Comparison of ENCODE assay signal across 8 cellular contexts in genomic region chr9:135499326-135500070, GRCh38. TPM values are rescaled to one million over a fixed set of nuclear protein-coding genes. Genes with fewer than 3 reads are reported as not detected.
DNase-seq lines count a peak whose midpoint lies in the region; ATAC-seq and TF ChIP-seq lines count a peak whose summit lies in the region.

No MANE protein-coding gene starts in this region.

- CTCF ChIA-PET in Panc1 (lab: Charles Lee) = no interaction called here
- CTCF ChIA-PET in naive thymus-derived CD4-positive, alpha-beta T cell (lab: Charles Lee) = interaction anchor here (0.9 kb wide), 1 partner anchor 18 kb away, joined by 3 read pairs; no protein-coding TSS in a partner anchor

- peaks cover 9 to 39% (median 17%) of the 10 kb centered on the region in 7 donors for H3K4me1 Mint-ChIP-seq in naive thymus-derived CD4-positive, alpha-beta T cell

- H3K27ac Mint-ChIP-seq in naive thymus-derived CD4-positive, alpha-beta T cell = peak overlapping the region in 5 of 9 donors; percentile 11 to 80 (median 38)

- POLR2A ChIA-PET in Panc1 (lab: Charles Lee) = no interaction called here
- POLR2A ChIA-PET in naive thymus-derived CD4-positive, alpha-beta T cell (lab: Charles Lee) = no interaction called here

- in situ Hi-C loops in KBM-7 (cut with MboI; ENCODE audit: low pct_unique_long_range_greater_than_20kb, low sequenced_read_pairs) (no loop called here), Panc1 (cut with HindIII; ENCODE audit: low pct_unique_long_range_greater_than_20kb, low sequenced_read_pairs) (no loop called here)

- peak overlapping the region; percentile 78 to 95 (median 88) for H3K4me3 Mint-ChIP-seq in naive thymus-derived CD4-positive, alpha-beta T cell

- H3K9me3 ChIP-seq in Panc1 (ENCODE audit: control insufficient read depth, insufficient read depth, low read depth, low read length) = no peaks in the 10 kb centered on the region
- H3K9me3 ChIP-seq in naive thymus-derived CD4-positive, alpha-beta T cell (ENCODE audit: control insufficient read depth in 2 of 3, low read length in 3 of 3) = no peaks in the 10 kb centered on the region

- H3K36me3 Mint-ChIP-seq in naive thymus-derived CD4-positive, alpha-beta T cell = peaks cover 0 to 13% (median 6%) of the 10 kb centered on the region in 5 donors

- intact Hi-C loops in Panc1 (cut with micrococcal nuclease; ENCODE audit: unreplicated experiment) = no loop called here
- intact Hi-C loops in naive thymus-derived CD4-positive, alpha-beta T cell (cut with micrococcal nuclease) = loop anchor here in 1 of 2 donors (5.0 to 10.0 kb wide), 2 partner anchors 1042 to 1335 kb away; partner anchors contain the start of gene RNU6ATAC

- peaks cover 4% of the 10 kb centered on the region; the same call in 1 of the 2 replicates for H3K36me3 ChIP-seq in Panc1 (ENCODE audit: control insufficient read depth, insufficient read depth, low read length)
- peaks cover 0 to 36% (median 0%) of the 10 kb centered on the region in 3 experiments for H3K36me3 ChIP-seq in naive thymus-derived CD4-positive, alpha-beta T cell (ENCODE audit: control insufficient read depth in 2 of 3, insufficient read depth in 3 of 3, low read length in 3 of 3)

- peak; percentile 94 for DNase-seq in AG08396 (ENCODE audit: low spot score)
- peak; percentile 84 for DNase-seq in KBM-7
- no peak for DNase-seq in Panc1 (ENCODE audit: low read depth, low spot score)
- DNase-seq in activated T-helper 1 cell treated with anti-CD3 and anti-CD28 coated beads, Interleukin-2, amount 50 U/mL, for 16 hours (ENCODE audit: low read depth in 1 of 2, low spot score in 1 of 2) = peak; percentile 82 to 87
- DNase-seq in fibroblast of mammary gland (ENCODE audit: low read depth) = peak; percentile 82
- DNase-seq in naive thymus-derived CD4-positive, alpha-beta T cell = peak; percentile 69 to 90 (median 80)
- DNase-seq in stimulated activated CD8-positive, alpha-beta memory T cell treated with anti-CD3 and anti-CD28 coated beads, Interleukin-7, amount 100 ng/mL, for 4 hours (ENCODE audit: low read depth in 2 of 2) = peak; percentile 77 to 87

- peak overlapping the region; percentile 59; the same call in 1 of the 2 replicates for H3K27ac ChIP-seq in Panc1 (ENCODE audit: low read length)
- peak overlapping the region; percentile 77 for H3K27ac ChIP-seq in naive thymus-derived CD4-positive, alpha-beta T cell (ENCODE audit: low read depth, low read length)

- H3K4me1 ChIP-seq in Panc1 (ENCODE audit: control insufficient read depth, insufficient read depth, low read length) = peaks cover 4% of the 10 kb centered on the region
- H3K4me1 ChIP-seq in naive thymus-derived CD4-positive, alpha-beta T cell (ENCODE audit: control insufficient read depth in 2 of 2, insufficient read depth in 2 of 2, low read length in 2 of 2) = peaks cover 10 to 14% of the 10 kb centered on the region in 2 donors

- H3K4me3 ChIP-seq in Panc1 (ENCODE audit: low read depth in 2 of 2, low read length in 2 of 2) (peak overlapping the region; percentile 70 to 79), fibroblast of mammary gland (ENCODE audit: control insufficient read depth, low read depth, low read length) (peak overlapping the region; percentile 68)
- peak overlapping the region; percentile 91 for H3K4me3 ChIP-seq in naive thymus-derived CD4-positive, alpha-beta T cell (ENCODE audit: low read length)

- peak; percentile 42 for ATAC-seq in GM19438 (IDR thresholded peaks at IDR 0.05; ENCODE audit: low read depth, unreplicated experiment)
- ATAC-seq in Panc1 = peak; percentile 68
- ATAC-seq in naive thymus-derived CD4-positive, alpha-beta T cell = peak; percentile 64

- H3K9me3 Mint-ChIP-seq in naive thymus-derived CD4-positive, alpha-beta T cell = no peaks in the 10 kb centered on the region

- H3K27me3 ChIP-seq in Panc1 (ENCODE audit: control insufficient read depth, insufficient read depth, low read length) = no peaks in the 10 kb centered on the region
- no peaks in the 10 kb centered on the region for H3K27me3 ChIP-seq in naive thymus-derived CD4-positive, alpha-beta T cell (ENCODE audit: control insufficient read depth in 2 of 2, insufficient read depth in 2 of 2, low read length in 2 of 2)

- BruUV-seq in Panc1 (replicated peaks; lab: Mats Ljungman, UMichigan) = no TSS peak

- peaks cover 0 to 5% (median 0%) of the 10 kb centered on the region in 5 donors for H3K27me3 Mint-ChIP-seq in naive thymus-derived CD4-positive, alpha-beta T cell

- no peak for TF ChIP-seq CTCF in Panc1 (IDR thresholded peaks at IDR 0.05)
- TF ChIP-seq CTCF in fibroblast of mammary gland (conservative IDR thresholded peaks at IDR 0.05; ENCODE audit: control insufficient read depth, insufficient read depth, low read depth, low read length) = no peak

RNA-seq across cellular contexts. Expression of gene MRPS2, which starts 1.0 kb away (rescaled TPM):
- total RNA-seq in Panc1 (2021; ENCODE audit: unreplicated experiment) = 33.5 TPM
- 79.0 TPM for polyA plus RNA-seq in Panc1 (2012; ENCODE audit: insufficient read length)
- total RNA-seq in naive thymus-derived CD4-positive, alpha-beta T cell = 10 to 100 TPM; 19.4 to 32.3 (median 28.3) TPM
- polyA plus RNA-seq in naive thymus-derived CD4-positive, alpha-beta T cell = 10 to 100 TPM; 48.9 to 66.1 TPM

RNA-seq across cellular contexts. Expression of gene PPP1R26, which starts 19.9 kb away (rescaled TPM):
- 17.5 TPM for total RNA-seq in Panc1 (2021; ENCODE audit: unreplicated experiment)
- 15.6 TPM for polyA plus RNA-seq in Panc1 (2012; ENCODE audit: insufficient read length)
- total RNA-seq in naive thymus-derived CD4-positive, alpha-beta T cell = 1 to 10 TPM in 1 of 5 experiments, under 1 TPM in 3, not detected in 1; 0.19 to 5.6 (median 0.43) TPM
- under 1 TPM in 1 of 2 donors, not detected in 1; 0.05 TPM for polyA plus RNA-seq in naive thymus-derived CD4-positive, alpha-beta T cell

RNA-seq across cellular contexts. Expression of gene LCN1, which starts 21.7 kb away (rescaled TPM):
- total RNA-seq in Panc1 (2021; ENCODE audit: unreplicated experiment) = not detected
- polyA plus RNA-seq in Panc1 (2012; ENCODE audit: insufficient read length) = not detected
- not detected for total RNA-seq in naive thymus-derived CD4-positive, alpha-beta T cell
- not detected for polyA plus RNA-seq in naive thymus-derived CD4-positive, alpha-beta T cell

RNA-seq across cellular contexts. Expression of gene OBP2A, which starts 46.4 kb away (rescaled TPM):
- not detected for total RNA-seq in Panc1 (2021; ENCODE audit: unreplicated experiment)
- not detected for polyA plus RNA-seq in Panc1 (2012; ENCODE audit: insufficient read length)
- total RNA-seq in naive thymus-derived CD4-positive, alpha-beta T cell = not detected
- polyA plus RNA-seq in naive thymus-derived CD4-positive, alpha-beta T cell = not detected
